28 cellular contexts compared by ENCODE assay signal in the genomic region with DNA sequence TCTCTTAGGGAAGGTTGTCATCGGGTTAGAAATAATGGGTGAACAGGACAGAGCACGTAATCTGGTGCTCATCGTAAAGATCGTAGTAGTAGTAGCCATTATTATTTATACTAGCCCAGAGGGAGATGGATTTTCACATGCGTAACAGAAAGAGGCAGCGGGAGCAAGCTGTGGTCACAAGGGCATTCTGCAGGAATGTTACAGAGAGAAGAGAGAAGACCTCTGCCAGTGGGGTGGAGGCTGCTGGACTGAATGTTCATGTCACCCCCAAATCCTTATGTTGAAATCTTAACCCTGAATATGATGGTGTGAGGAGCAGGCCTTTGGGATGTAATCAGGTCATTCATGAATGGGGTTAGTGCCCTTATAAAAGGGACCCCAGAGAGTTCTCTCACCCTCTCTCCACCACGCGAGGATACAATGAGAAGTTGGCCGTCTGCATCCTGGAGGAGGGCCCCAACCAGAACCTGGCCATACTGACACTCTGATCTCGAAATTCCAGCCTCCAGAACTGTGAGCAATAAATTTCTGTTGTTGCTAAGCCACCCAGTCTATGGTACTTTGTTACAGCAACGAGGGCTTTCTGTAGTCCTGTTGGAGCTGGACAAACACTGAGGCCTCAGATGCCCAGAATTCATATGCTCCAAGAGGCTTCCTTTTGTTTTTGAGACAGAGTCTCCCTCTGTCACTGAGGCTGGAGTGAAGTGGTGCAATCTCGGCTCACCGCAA.
"Had no signal": no experiment of that assay in that cellular context is flagged by ENCODE, and none has a peak within 500 bp of the region (broad histone marks: within the 10 kb centered on the region; RNA-seq: fewer than 3 reads in every experiment).

No MANE protein-coding gene starts in this region.

- H3K9me3 Mint-ChIP-seq: activated T-cell treated with anti-CD3 and anti-CD28 coated beads, Interleukin-2, amount 50 U/mL, for 24 hours; WTC11 had no signal

- H3K4me3 Mint-ChIP-seq: activated CD8-positive, alpha-beta memory T cell treated with anti-CD3 and anti-CD28 coated beads, Interleukin-2, amount 10 ng/mL, durations not matched to agents 7 days and 5 days; activated naive CD8-positive, alpha-beta T cell; activated T-cell treated with anti-CD3 and anti-CD28 coated beads, Interleukin-2, amount 50 U/mL, for 24 hours; T-helper 17 cell; WTC11 had no signal

- ATAC-seq: activated CD8-positive, alpha-beta memory T cell treated with anti-CD3 and anti-CD28 coated beads, Interleukin-2, amount 10 ng/mL, durations not matched to agents 7 days and 5 days; T-helper 17 cell; WTC11 had no signal

- H3K36me3 Mint-ChIP-seq: activated CD8-positive, alpha-beta memory T cell treated with anti-CD3 and anti-CD28 coated beads, Interleukin-2, amount 10 ng/mL, durations not matched to agents 7 days and 5 days; activated naive CD8-positive, alpha-beta T cell; WTC11 had no signal

- H3K27me3 Mint-ChIP-seq: activated CD8-positive, alpha-beta memory T cell treated with anti-CD3 and anti-CD28 coated beads, Interleukin-2, amount 10 ng/mL, durations not matched to agents 7 days and 5 days; activated naive CD8-positive, alpha-beta T cell; activated T-cell treated with anti-CD3 and anti-CD28 coated beads, Interleukin-2, amount 50 U/mL, for 24 hours; T-helper 17 cell had no signal

- H3K36me3 ChIP-seq: Peyer's patch, SJSA1 had no signal

- H3K4me1 ChIP-seq: Peyer's patch had no signal

- H3K9me3 ChIP-seq: Peyer's patch, SJSA1 had no signal

- H3K27ac Mint-ChIP-seq: activated CD8-positive, alpha-beta memory T cell treated with anti-CD3 and anti-CD28 coated beads, Interleukin-2, amount 10 ng/mL, durations not matched to agents 7 days and 5 days; activated naive CD8-positive, alpha-beta T cell; activated T-cell treated with anti-CD3 and anti-CD28 coated beads, Interleukin-2, amount 50 U/mL, for 24 hours; T-helper 17 cell; WTC11 had no signal

- DNase-seq: activated CD4-positive, alpha-beta T cell treated with anti-CD3 and anti-CD28 coated beads for 48 hours; activated CD4-positive, alpha-beta T cell treated with anti-CD3 and anti-CD28 coated beads, Interleukin-2, amount 50 U/mL, for 48 hours; activated CD4-positive, CD25-positive, alpha-beta regulatory T cell treated with anti-CD3 and anti-CD28 coated beads, Interleukin-2, amount 50 U/mL, for 72 hours; activated CD8-positive, alpha-beta memory T cell treated with anti-CD3 and anti-CD28 coated beads, Interleukin-2, amount 10 ng/mL, durations not matched to agents 7 days and 5 days; activated effector memory CD4-positive, alpha-beta T cell treated with anti-CD3 and anti-CD28 coated beads, Interleukin-2, amount 50 U/mL, for 16 hours; activated naive CD4-positive, alpha-beta T cell treated with Interleukin-2 at 50 U/mL for 16 hours; activated T-cell treated with anti-CD3 and anti-CD28 coated beads, Interleukin-2, amount 50 U/mL, for 24 hours; anterior cingulate cortex; cerebellar nuclear complex; Kasumi-1; KBM-7; NCI-H1105 treated with DMSO at 0.1 percent for 48 hours; NCI-H1436 treated with DMSO at 0.1 percent for 48 hours; NCI-H187; NCI-H2081; NCI-H2227 treated with DMSO at 0.1 percent for 48 hours; NCI-H446 treated with DMSO at 0.1 percent for 48 hours; NCI-H526 treated with DMSO at 0.1 percent for 48 hours; NCI-H82; NK-92 treated with Interleukin-12 subunit alpha and Interleukin-12 subunit beta, amount 100 ng/mL, for 24 hours; OCI-M1; Peyer's patch; SHP77; T-helper 17 cell; T-helper 9 cell had no signal

- H3K4me3 ChIP-seq: Peyer's patch, SJSA1 had no signal

- H3K27me3 ChIP-seq: Peyer's patch, SJSA1 had no signal

- H3K27ac ChIP-seq: Peyer's patch, SJSA1 had no signal
